8 cellular contexts compared by ENCODE assay signal in genomic region chr16:1342526-1343427, GRCh38. TPM values are rescaled to one million over a fixed set of nuclear protein-coding genes. Genes with fewer than 3 reads are reported as not detected.
DNase-seq lines count a peak whose midpoint lies in the region; ATAC-seq and TF ChIP-seq lines count a peak whose summit lies in the region.

No MANE protein-coding gene starts in this region.

- peaks cover 12% of the 10 kb centered on the region for H3K4me1 Mint-ChIP-seq in CD14-positive monocyte

- DNase-seq in CD14-positive monocyte (ENCODE audit: low spot score) = peak; percentile 99
- DNase-seq in NCI-H510A treated with DMSO at 0.1 percent for 48 hours (lab: John Stamatoyannopoulos, UW) = peak; percentile 92
- peak; percentile 82 to 90 for DNase-seq in activated CD4-positive, alpha-beta T cell treated with anti-CD3 and anti-CD28 coated beads for 24 hours (ENCODE audit: low read depth in 2 of 2)
- peak; percentile 99 for DNase-seq in colonic mucosa
- DNase-seq in left lung = peak; percentile 96 to 98
- peak; percentile 86 for DNase-seq in stimulated activated CD4-positive, alpha-beta T cell treated with anti-CD3 and anti-CD28 coated beads, Interleukin-4, amount 100 ng/mL, for 24 hours

- peak overlapping the region; percentile 30 for H3K4me3 ChIP-seq in colonic mucosa
- peak overlapping the region; percentile 4 to 15 for H3K4me3 ChIP-seq in left lung

- intact Hi-C loops in CD14-positive monocyte (cut with micrococcal nuclease) (no loop called here), colonic mucosa (cut with DNase I) (no loop called here), left lung (cut with DNase I) (no loop called here)

- no peaks in the 10 kb centered on the region for H3K27me3 ChIP-seq in colonic mucosa
- H3K27me3 ChIP-seq in left lung = no peaks in the 10 kb centered on the region

- H3K4me1 ChIP-seq in colonic mucosa (peaks cover 6% of the 10 kb centered on the region), left lung (peaks cover 4 to 18% of the 10 kb centered on the region in 2 donors)

- H3K27ac ChIP-seq in colonic mucosa (no peak overlapping the region), left lung (no peak overlapping the region)

- peaks cover 0 to 3% (median 0%) of the 10 kb centered on the region in 7 donors for H3K9me3 Mint-ChIP-seq in CD14-positive monocyte

- ATAC-seq in GM19395 (IDR thresholded peaks at IDR 0.05; ENCODE audit: unreplicated experiment) = peak; percentile 86
- ATAC-seq in HG03469 (IDR thresholded peaks at IDR 0.05; ENCODE audit: unreplicated experiment) = peak; percentile 66
- peak; percentile 97 for ATAC-seq in left lung

- TF ChIP-seq CTCF in CD14-positive monocyte (IDR thresholded peaks at IDR 0.05) (no peak), colonic mucosa (IDR thresholded peaks at IDR 0.05) (no peak), left lung (IDR thresholded peaks at IDR 0.05) (no peak)

- peak overlapping the region in 1 of 2 donors; percentile 40 for H3K9ac ChIP-seq in colonic mucosa (ENCODE audit: low read depth in 2 of 2, low read length in 2 of 2)

- H3K27me3 Mint-ChIP-seq in CD14-positive monocyte (ENCODE audit: low read depth in 3 of 3) = peaks cover 2 to 11% (median 6%) of the 10 kb centered on the region in 3 donors

- H3K27ac Mint-ChIP-seq in CD14-positive monocyte = no peak overlapping the region

- H3K4me3 Mint-ChIP-seq in CD14-positive monocyte = peak overlapping the region; percentile 58 to 80

- H3K36me3 Mint-ChIP-seq in CD14-positive monocyte = peaks cover 0 to 6% of the 10 kb centered on the region in 2 donors

- H3K9me3 ChIP-seq in colonic mucosa (no peaks in the 10 kb centered on the region), left lung (no peaks in the 10 kb centered on the region)

- H3K36me3 ChIP-seq in colonic mucosa = no peaks in the 10 kb centered on the region
- peaks cover 0 to 6% of the 10 kb centered on the region in 2 donors for H3K36me3 ChIP-seq in left lung

RNA-seq across cellular contexts. Expression of gene TSR3, which starts 8.9 kb away (rescaled TPM):
- polyA plus RNA-seq in CD14-positive monocyte = 10 to 100 TPM; 48.2 to 73.1 TPM
- total RNA-seq in colonic mucosa (10 to 100 TPM; 39.6 to 74.4 TPM), left lung (10 to 100 TPM; 46.3 to 57.0 TPM)

RNA-seq across cellular contexts. Expression of gene GNPTG, which starts 9.0 kb away (rescaled TPM):
- 10 to 100 TPM; 74.7 to 82.5 TPM for polyA plus RNA-seq in CD14-positive monocyte
- 10 to 100 TPM; 48.2 to 59.1 TPM for total RNA-seq in colonic mucosa
- 10 to 100 TPM; 74.2 to 97.4 TPM for total RNA-seq in left lung

RNA-seq across cellular contexts. Expression of gene BAIAP3, which starts 9.3 kb away (rescaled TPM):
- polyA plus RNA-seq in CD14-positive monocyte = not detected
- 1 to 10 TPM; 5.5 to 9.8 TPM for total RNA-seq in colonic mucosa
- 1 to 10 TPM; 2.6 to 6.0 TPM for total RNA-seq in left lung

RNA-seq across cellular contexts. Expression of gene UBE2I, which starts 33.3 kb away (rescaled TPM):
- polyA plus RNA-seq in CD14-positive monocyte = 10 to 100 TPM; 76.8 to 88.8 TPM
- total RNA-seq in colonic mucosa (100 to 1,000 TPM; 101 to 143 TPM), left lung (100 to 1,000 TPM in 1 of 2 donors, 10 to 100 TPM in 1; 89.0 to 111 TPM)
